8 cellular contexts compared by ENCODE assay signal in genomic region chr18:48023334-48024008, GRCh38.
DNase-seq lines count a peak whose midpoint lies in the region; ATAC-seq and TF ChIP-seq lines count a peak whose summit lies in the region.

No MANE protein-coding gene starts in this region.

- no peaks in the 10 kb centered on the region for H3K79me2 ChIP-seq in ACC112 (ENCODE audit: control insufficient read depth, insufficient read depth, low read length, unreplicated experiment)

- H3K9ac ChIP-seq in subcutaneous abdominal adipose tissue (ENCODE audit: low read length in 5 of 5): peak overlapping the region in 1 of 5 donors; percentile 24

- no peak overlapping the region for H2AFZ ChIP-seq in ACC112 (ENCODE audit: low read length, unreplicated experiment)

- ATAC-seq in GM18502 (IDR thresholded peaks at IDR 0.05; ENCODE audit: poor library complexity, unreplicated experiment): no peak

- peak; percentile 28 for DNase-seq in GM12865 (ENCODE audit: low read depth)
- DNase-seq in NCI-H2029 treated with DMSO at 0.1 percent for 48 hours (lab: John Stamatoyannopoulos, UW): peak; percentile 70
- DNase-seq in activated CD4-positive, alpha-beta T cell treated with anti-CD3 and anti-CD28 coated beads, Interleukin-2, amount 50 U/mL, for 48 hours: peak; percentile 11 to 13
- peak; percentile 24 for DNase-seq in hepatic stellate cell (ENCODE audit: low spot score)
- no peak for DNase-seq in occipital lobe (lab: John Stamatoyannopoulos, UW)

- peak; percentile 21 for TF ChIP-seq CTCF in GM12865 (IDR thresholded peaks at IDR 0.05; ENCODE audit: insufficient read depth, low read depth, low read length, missing control alignments)

- H3K27ac ChIP-seq in ACC112 (ENCODE audit: low read depth, low read length): peak overlapping the region; percentile 12
- H3K27ac ChIP-seq in subcutaneous abdominal adipose tissue (ENCODE audit: low read depth, low read length): peak overlapping the region; percentile 82

- H3K4me3 ChIP-seq in ACC112 (ENCODE audit: low read depth, low read length) (no peak overlapping the region), GM12865 (ENCODE audit: low read depth, low read length) (no peak overlapping the region), subcutaneous abdominal adipose tissue (ENCODE audit: low read depth in 1 of 5, low read length in 5 of 5) (peak overlapping the region in 1 of 5 donors; percentile 5)

- H3K36me3 ChIP-seq in ACC112 (ENCODE audit: insufficient read depth, low read length) (no peaks in the 10 kb centered on the region), subcutaneous abdominal adipose tissue (ENCODE audit: control insufficient read depth in 5 of 5, insufficient read depth in 5 of 5, low read length in 5 of 5) (no peaks in the 10 kb centered on the region)

- H3K4me1 ChIP-seq in ACC112 (ENCODE audit: control insufficient read depth, insufficient read depth, low read length, unreplicated experiment) (peaks cover 28% of the 10 kb centered on the region), subcutaneous abdominal adipose tissue (ENCODE audit: control insufficient read depth in 5 of 5, insufficient read depth in 5 of 5, low read length in 5 of 5) (peaks cover 14 to 68% (median 59%) of the 10 kb centered on the region in 5 donors)

- H3K9me3 ChIP-seq in subcutaneous abdominal adipose tissue (ENCODE audit: control insufficient read depth in 5 of 5, low read length in 5 of 5): no peaks in the 10 kb centered on the region

- H3K27me3 ChIP-seq in ACC112 (ENCODE audit: insufficient read depth, low read length): peaks cover 30% of the 10 kb centered on the region
- no peaks in the 10 kb centered on the region for H3K27me3 ChIP-seq in subcutaneous abdominal adipose tissue (ENCODE audit: control insufficient read depth in 5 of 5, insufficient read depth in 4 of 5, low read length in 5 of 5)
